ENCODE assay signal across 8 cellular contexts in the genomic region with DNA sequence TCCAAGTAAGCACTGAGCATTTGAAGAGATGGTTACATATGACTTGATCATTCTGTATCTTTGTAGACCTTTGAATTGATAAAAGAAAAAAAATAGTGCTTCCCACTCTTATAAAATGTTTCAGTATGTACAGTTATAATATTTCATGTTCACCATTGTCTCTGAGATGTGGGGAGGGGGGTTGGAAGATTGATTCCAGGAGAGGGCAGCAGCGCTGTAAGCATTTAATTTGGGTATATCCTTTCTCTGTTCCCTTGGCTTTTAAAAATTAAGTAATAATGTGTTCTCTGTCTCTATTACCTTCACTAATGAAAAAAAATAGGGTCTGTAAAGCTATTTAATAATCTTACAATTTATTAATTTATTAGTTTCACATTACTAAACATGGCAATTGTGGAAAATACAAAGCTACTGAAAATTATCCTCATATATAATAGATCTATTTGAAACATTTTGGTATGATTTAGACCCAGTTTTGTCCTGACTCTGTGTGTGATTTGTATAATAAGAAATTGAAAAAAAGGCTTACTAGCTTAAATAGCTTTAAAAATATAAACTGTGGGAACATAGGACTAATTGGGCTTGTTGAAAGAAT.
DNase-seq lines count a peak whose midpoint lies in the region; ATAC-seq, FAIRE-seq and TF ChIP-seq lines count a peak whose summit lies in the region.

No MANE protein-coding gene starts in this region.

- no peaks in the 10 kb centered on the region for H3K9me3 ChIP-seq in HEK293 (ENCODE audit: control insufficient read depth, insufficient read depth, low read depth, low read length)

- POLR2A ChIA-PET in HEK293 (lab: Yijun Ruan, JAX): interaction anchor here (0.7 to 1.4 kb wide), 3 partner anchors 718 to 1073 kb away, joined by 4 to 7 read pairs (median 6); a partner anchor contains a TSS

- H3K36me3 Mint-ChIP-seq in glutamatergic neuron (ENCODE audit: unreplicated experiment): no peaks in the 10 kb centered on the region
- no peaks in the 10 kb centered on the region for H3K36me3 Mint-ChIP-seq in natural killer cell treated with Interleukin-12 subunit alpha and Interleukin-12 subunit beta and Interleukin-15 and Interleukin-18, amount 100 ng/mL, for 72 hours

- no peaks in the 10 kb centered on the region for H3K36me3 ChIP-seq in HEK293 (ENCODE audit: control insufficient read depth in 2 of 2, insufficient read depth in 1 of 2, low read length in 2 of 2)

- CTCF ChIA-PET in HEK293 (lab: Yijun Ruan, JAX): interaction anchor here (0.6 to 2.8 kb wide), 9 partner anchors 157 to 975 kb away, joined by 3 to 14 read pairs (median 3); a partner anchor contains a TSS

- H3K4me1 Mint-ChIP-seq in glutamatergic neuron (ENCODE audit: low read depth, unreplicated experiment): peaks cover 43% of the 10 kb centered on the region
- H3K4me1 Mint-ChIP-seq in natural killer cell treated with Interleukin-12 subunit alpha and Interleukin-12 subunit beta and Interleukin-15 and Interleukin-18, amount 100 ng/mL, for 72 hours (ENCODE audit: low read depth in 2 of 2): peaks cover 10 to 14% of the 10 kb centered on the region in 2 donors

- ATAC-seq in natural killer cell treated with Interleukin-12 subunit alpha and Interleukin-12 subunit beta and Interleukin-15 and Interleukin-18, amount 100 ng/mL, for 72 hours: no peak

- H3K27me3 Mint-ChIP-seq in glutamatergic neuron (ENCODE audit: unreplicated experiment): peaks cover 6% of the 10 kb centered on the region
- H3K27me3 Mint-ChIP-seq in natural killer cell treated with Interleukin-12 subunit alpha and Interleukin-12 subunit beta and Interleukin-15 and Interleukin-18, amount 100 ng/mL, for 72 hours: no peaks in the 10 kb centered on the region

- H3K27ac Mint-ChIP-seq in glutamatergic neuron (ENCODE audit: unreplicated experiment): peak overlapping the region; percentile 71
- H3K27ac Mint-ChIP-seq in natural killer cell treated with Interleukin-12 subunit alpha and Interleukin-12 subunit beta and Interleukin-15 and Interleukin-18, amount 100 ng/mL, for 72 hours: no peak overlapping the region

- TF ChIP-seq CTCF in HEK293 (tag by site-specific recombination; IDR thresholded peaks at IDR 0.05): peak; percentile 19; the same call in 1 of the 2 replicates
- peak; percentile 34 for TF ChIP-seq CTCF in glutamatergic neuron (IDR thresholded peaks at IDR 0.05; ENCODE audit: partially characterized antibody, unreplicated experiment)

- H3K4me3 ChIP-seq in HEK293 (ENCODE audit: low read depth, low read length): no peak overlapping the region

- H3K4me3 Mint-ChIP-seq in glutamatergic neuron (ENCODE audit: unreplicated experiment): peak overlapping the region; percentile 13
- H3K4me3 Mint-ChIP-seq in natural killer cell treated with Interleukin-12 subunit alpha and Interleukin-12 subunit beta and Interleukin-15 and Interleukin-18, amount 100 ng/mL, for 72 hours: no peak overlapping the region

- peak; percentile 13 for DNase-seq in COLO668 (lab: John Stamatoyannopoulos, UW; ENCODE audit: unreplicated experiment)
- DNase-seq in RPMI7951 (ENCODE audit: low read depth): peak; percentile 35
- peak; percentile 24 for DNase-seq in glutamatergic neuron
- no peak for DNase-seq in natural killer cell treated with Interleukin-12 subunit alpha and Interleukin-12 subunit beta and Interleukin-15 and Interleukin-18, amount 100 ng/mL, for 72 hours (ENCODE audit: low spot score)
- no peak for DNase-seq in Ammon's horn (ENCODE audit: low spot score)
- no peak for DNase-seq in urothelium cell line (ENCODE audit: low spot score)
- DNase-seq in activated CD4-positive, alpha-beta T cell treated with anti-CD3 and anti-CD28 coated beads, Interleukin-2, amount 50 U/mL, for 1 hour: no peak

- H3K4me1 ChIP-seq in HEK293 (ENCODE audit: control insufficient read depth, insufficient read depth, low read length): peaks cover 14% of the 10 kb centered on the region

- no peak for FAIRE-seq in urothelium cell line (lab: Jason Lieb, UNC)

- H3K9me3 Mint-ChIP-seq in glutamatergic neuron (ENCODE audit: unreplicated experiment): peaks cover 3% of the 10 kb centered on the region
- H3K9me3 Mint-ChIP-seq in natural killer cell treated with Interleukin-12 subunit alpha and Interleukin-12 subunit beta and Interleukin-15 and Interleukin-18, amount 100 ng/mL, for 72 hours: no peaks in the 10 kb centered on the region

- H3K27ac ChIP-seq in HEK293 (ENCODE audit: extremely low read depth, low read depth, low read length): no peak overlapping the region

TF ChIP-seq in HEK293, 187 proteins besides CTCF, POLR2A, EP300 and RAD21:
- TF ChIP-seq, protein P1, sequence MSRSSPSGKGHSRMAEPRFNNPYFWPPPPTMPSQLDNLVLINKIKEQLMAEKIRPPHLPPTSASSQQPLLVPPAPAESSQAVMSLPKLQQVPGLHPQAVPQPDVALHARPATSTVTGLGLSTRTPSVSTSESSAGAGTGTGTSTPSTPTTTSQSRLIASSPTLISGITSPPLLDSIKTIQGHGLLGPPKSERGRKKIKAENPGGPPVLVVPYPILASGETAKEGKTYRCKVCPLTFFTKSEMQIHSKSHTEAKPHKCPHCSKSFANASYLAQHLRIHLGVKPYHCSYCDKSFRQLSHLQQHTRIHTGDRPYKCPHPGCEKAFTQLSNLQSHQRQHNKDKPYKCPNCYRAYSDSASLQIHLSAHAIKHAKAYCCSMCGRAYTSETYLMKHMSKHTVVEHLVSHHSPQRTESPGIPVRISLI (tag by site-specific recombination; IDR thresholded peaks at IDR 0.05): 0 out of 2 replicates have a peak, but pooled peaks have one; percentile 35
- TF ChIP-seq ZNF654 (tag by site-specific recombination; IDR thresholded peaks at IDR 0.05; ENCODE audit: low read depth) (peak; percentile 63), ZNF140 (tag by site-specific recombination; IDR thresholded peaks at IDR 0.05) (no peak)

Comparison
In these comparisons a context has a peak if more than half of its experiments do, and no peak if none do; other contexts are left out.
1. DNase-seq: peak in COLO668 (single experiment), RPMI7951 (single experiment) and glutamatergic neuron (single experiment); none in natural killer cell treated with Interleukin-12 subunit alpha and Interleukin-12 subunit beta and Interleukin-15 and Interleukin-18, amount 100 ng/mL, for 72 hours (single experiment), Ammon's horn (single experiment), urothelium cell line (single experiment) and activated CD4-positive, alpha-beta T cell treated with anti-CD3 and anti-CD28 coated beads, Interleukin-2, amount 50 U/mL, for 1 hour (single experiment).